In genomic region chr11:134488913-134489312, GRCh38 we compare ENCODE assay signal across 1 cellular context.
TF ChIP-seq lines count a peak whose summit lies in the region.

No MANE protein-coding gene starts in this region.

TF ChIP-seq in K562, 482 proteins besides CTCF, POLR2A, EP300 and RAD21 (continued from another document):
- TF ChIP-seq TFE3 (CRISPR knock-in tag; IDR thresholded peaks at IDR 0.05) (peak; percentile 47), TCF15 (CRISPR knock-in tag; IDR thresholded peaks at IDR 0.05) (no peak), SREBF2 (CRISPR knock-in tag; IDR thresholded peaks at IDR 0.05) (no peak), SAFB (IDR thresholded peaks at IDR 0.05; ENCODE audit: borderline replicate concordance, low read depth, low read length) (no peak), USF2 (CRISPR knock-in tag; IDR thresholded peaks at IDR 0.05) (peak; percentile 70)
